ENCODE assay signal across 9 cellular contexts in the genomic region with DNA sequence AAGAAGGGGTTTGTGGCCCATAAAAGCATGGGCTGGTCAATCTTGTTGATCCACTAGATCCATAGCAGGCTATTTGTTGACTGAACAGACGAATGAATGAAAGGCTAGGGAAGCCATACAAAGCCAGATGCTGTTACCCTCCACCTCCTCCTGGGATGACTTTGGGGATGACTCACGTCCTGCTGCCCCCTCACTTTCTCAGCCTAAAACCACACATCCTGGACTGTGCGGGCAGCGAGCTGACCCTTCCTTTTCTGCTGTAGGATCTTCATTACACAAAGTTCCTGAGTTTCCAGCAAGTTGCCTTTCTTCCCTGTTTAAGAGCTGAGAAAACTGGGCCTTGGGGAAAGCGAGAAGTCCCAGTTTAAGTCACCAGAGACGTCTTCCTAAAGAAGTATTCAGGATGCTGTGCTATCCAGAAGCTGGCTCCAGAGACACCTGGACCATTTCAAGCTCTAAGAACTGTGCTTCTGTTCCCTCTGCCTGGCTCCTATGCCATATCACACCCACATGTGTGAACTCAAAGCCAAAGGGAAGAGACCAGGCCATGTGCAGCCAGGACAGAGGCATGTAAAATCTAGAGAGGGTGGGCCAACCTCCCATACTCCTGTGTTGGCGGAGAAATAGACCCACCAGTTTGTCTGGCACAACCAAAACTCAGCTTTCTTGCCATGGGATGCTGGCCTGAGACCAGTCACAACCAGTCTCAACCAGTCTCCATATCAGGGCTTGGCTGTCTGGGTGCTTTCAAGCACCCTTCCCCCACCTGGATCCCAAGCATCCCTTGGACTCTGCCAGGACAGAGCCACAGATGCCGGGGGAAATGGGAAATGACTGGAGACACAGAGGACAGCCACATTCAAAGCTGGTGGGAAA. TPM values are rescaled to one million over a fixed set of nuclear protein-coding genes. Genes with fewer than 3 reads are reported as not detected.
DNase-seq lines count a peak whose midpoint lies in the region; TF ChIP-seq lines count a peak whose summit lies in the region.
"Had no signal": no experiment of that assay in that cellular context is flagged by ENCODE, and none has a peak within 500 bp of the region (broad histone marks: within the 10 kb centered on the region; RNA-seq: fewer than 3 reads in every experiment).

No MANE protein-coding gene starts in this region.

- H3K4me3 ChIP-seq in Loucy (ENCODE audit: low read length, poor library complexity, severe bottlenecking) = no peak overlapping the region
- H3K4me3 ChIP-seq in breast epithelium = no peak overlapping the region
- H3K4me3 ChIP-seq in transverse colon = no peak overlapping the region

- H3K9me2 ChIP-seq in Loucy (replicated peaks; ENCODE audit: low read depth, low read length) = no peaks in the 10 kb centered on the region

- in situ Hi-C loops in transverse colon (cut with MboI; ENCODE audit: low pct_ligation_motif_present in 1 of 4, low pct_unique_long_range_greater_than_20kb in 1 of 4, low sequenced_read_pairs in 3 of 4) = no loop called here

- H3K9me3 ChIP-seq in Loucy (ENCODE audit: insufficient read depth, low read depth, low read length) (no peaks in the 10 kb centered on the region), breast epithelium (no peaks in the 10 kb centered on the region), transverse colon (no peaks in the 10 kb centered on the region)

- peak overlapping the region; percentile 48 to 73 for H3K27ac ChIP-seq in breast epithelium
- peak overlapping the region in 1 of 4 donors; percentile 9 for H3K27ac ChIP-seq in transverse colon

- no peaks in the 10 kb centered on the region for H3K36me3 ChIP-seq in Loucy (ENCODE audit: insufficient read depth, low read length)
- H3K36me3 ChIP-seq in breast epithelium = no peaks in the 10 kb centered on the region
- H3K36me3 ChIP-seq in transverse colon = no peaks in the 10 kb centered on the region

- H3K4me3 Mint-ChIP-seq in nephron progenitor cell = no peak overlapping the region
- H3K4me3 Mint-ChIP-seq: endodermal cell had no signal

- H3K27me3 ChIP-seq in Loucy (ENCODE audit: insufficient read depth, low read length, poor library complexity, severe bottlenecking) (no peaks in the 10 kb centered on the region), breast epithelium (no peaks in the 10 kb centered on the region), transverse colon (no peaks in the 10 kb centered on the region)

- H3K4me1 Mint-ChIP-seq in nephron progenitor cell = peaks cover 16% of the 10 kb centered on the region

- no peak for TF ChIP-seq EP300 in transverse colon (IDR thresholded peaks at IDR 0.05; ENCODE audit: low read depth)

- TF ChIP-seq POLR2A in breast epithelium (IDR thresholded peaks at IDR 0.05) (no peak), transverse colon (IDR thresholded peaks at IDR 0.05) (no peak)

- intact Hi-C loops in breast epithelium (cut with DNase I; ENCODE audit: low total_unique reads) = no loop called here
- intact Hi-C loops in transverse colon (cut with DNase I; ENCODE audit: low total_unique reads) = no loop called here

- peaks cover 24% of the 10 kb centered on the region for H3K4me1 ChIP-seq in Loucy (ENCODE audit: insufficient read depth, low read length, poor library complexity, severe bottlenecking)
- H3K4me1 ChIP-seq in breast epithelium = no peaks in the 10 kb centered on the region
- peaks cover 6 to 60% (median 16%) of the 10 kb centered on the region in 4 donors for H3K4me1 ChIP-seq in transverse colon

- no peak overlapping the region for H3K4me2 ChIP-seq in Loucy (ENCODE audit: low read depth, low read length, poor library complexity, severe bottlenecking)

- H2AFZ ChIP-seq in Loucy (ENCODE audit: low read length) = 0 out of 2 replicates have a peak overlapping the region, but pooled peaks have one; percentile 24

- H3F3A ChIP-seq in Loucy (ENCODE audit: low read depth) = no peaks in the 10 kb centered on the region

- no peaks in the 10 kb centered on the region for H4K20me1 ChIP-seq in Loucy (ENCODE audit: insufficient read depth, low read length, poor library complexity, severe bottlenecking)

- peaks cover 13% of the 10 kb centered on the region for H3K79me2 ChIP-seq in Loucy (ENCODE audit: insufficient read depth, low read length)

- DNase-seq in COLO829 (ENCODE audit: low spot score) = peak; percentile 82
- no peak for DNase-seq in breast epithelium (ENCODE audit: low spot score in 2 of 2)
- DNase-seq in nephron progenitor cell = no peak
- DNase-seq in middle frontal gyrus (ENCODE audit: extremely low spot score, low spot score) = no peak
- no peak for DNase-seq in transverse colon
- DNase-seq in GM19240 (ENCODE audit: insufficient read length, low spot score) = no peak
- no peak for DNase-seq in superior temporal gyrus (ENCODE audit: extremely low spot score)
- DNase-seq: endodermal cell had no signal

- no peak overlapping the region for H3K9ac ChIP-seq in Loucy (ENCODE audit: low read depth, low read length, poor library complexity, severe bottlenecking)

- peak overlapping the region; percentile 80 for H3K27ac Mint-ChIP-seq in nephron progenitor cell
- H3K27ac Mint-ChIP-seq: endodermal cell had no signal

- no peak for TF ChIP-seq CTCF in Loucy (conservative IDR thresholded peaks at IDR 0.05; ENCODE audit: low read length)
- no peak for TF ChIP-seq CTCF in breast epithelium (IDR thresholded peaks at IDR 0.05)
- no peak for TF ChIP-seq CTCF in nephron progenitor cell (IDR thresholded peaks at IDR 0.05)
- TF ChIP-seq CTCF in transverse colon (IDR thresholded peaks at IDR 0.05) = no peak

- 73 to 82% methylated on average over 2 to 8 of the region's 8 CpGs for WGBS in transverse colon (ENCODE audit: low coverage in 1 of 2), 2 donors

- H3K36me3 Mint-ChIP-seq in nephron progenitor cell (ENCODE audit: low read depth) = no peaks in the 10 kb centered on the region

- no peaks in the 10 kb centered on the region for H3K9me3 Mint-ChIP-seq in nephron progenitor cell
- H3K9me3 Mint-ChIP-seq: endodermal cell had no signal

- peaks cover 14% of the 10 kb centered on the region for H3K27me3 Mint-ChIP-seq in nephron progenitor cell (ENCODE audit: low read depth, poor library complexity)

RNA-seq across cellular contexts. Expression of a gene that starts 4.7 kb away (rescaled TPM):
- 10 to 100 TPM; 26.1 to 46.8 (median 42.6) TPM for total RNA-seq in breast epithelium
- 100 to 1,000 TPM in 3 of 4 donors, 1 to 10 TPM in 1; 9.4 to 173 (median 148) TPM for total RNA-seq in transverse colon

RNA-seq across cellular contexts. Expression of a gene that starts 56.6 kb away (rescaled TPM):
- total RNA-seq in breast epithelium = 10 to 100 TPM; 19.0 to 20.2 (median 19.5) TPM
- total RNA-seq in transverse colon = 10 to 100 TPM; 11.1 to 23.0 (median 17.1) TPM
